In genomic region chr2:69436937-69437750, GRCh38 we compare ENCODE assay signal across 8 cellular contexts. TPM values are rescaled to one million over a fixed set of nuclear protein-coding genes. Genes with fewer than 3 reads are reported as not detected.
DNase-seq lines count a peak whose midpoint lies in the region; ATAC-seq and TF ChIP-seq lines count a peak whose summit lies in the region.

Gene NFU1 (minus strand): TSS chr2:69437435. CDS start chr2:69437422, 13 bp downstream.

- ATAC-seq in activated T-helper 17 cell treated with anti-CD3 and anti-CD28 coated beads, Interleukin-2, amount 50 U/mL, for 72 hours (replicated peaks): peak; percentile 93
- ATAC-seq in natural killer cell: peak; percentile 89 to 94 (median 89)

- H3K4me2 ChIP-seq in fibroblast of lung (ENCODE audit: extremely low read depth, insufficient read depth, low read length): peak within 1 kb of the TSS; percentile 88

- peak within 1 kb of the TSS; percentile 91 for H3K27ac Mint-ChIP-seq in activated T-helper 17 cell treated with anti-CD3 and anti-CD28 coated beads, Interleukin-2, amount 50 U/mL, for 72 hours
- H3K27ac Mint-ChIP-seq in natural killer cell: peak within 1 kb of the TSS; percentile 96 to 98

- no peaks in the 10 kb centered on the region for H3K36me3 ChIP-seq in fibroblast of lung (ENCODE audit: control insufficient read depth, insufficient read depth, low read length)

- H3K4me3 ChIP-seq in LNCaP clone FGC (ENCODE audit: low read depth, low read length): peak within 1 kb of the TSS; percentile 49
- H3K4me3 ChIP-seq in fibroblast of lung (replicated peaks in 1 of 4; ENCODE audit: control extremely low read depth in 1 of 4, insufficient read depth in 1 of 4, low read depth in 3 of 4, low read length in 4 of 4): peak within 1 kb of the TSS; percentile 61 to 98 (median 82)

- H3K9me3 Mint-ChIP-seq in activated T-helper 17 cell treated with anti-CD3 and anti-CD28 coated beads, Interleukin-2, amount 50 U/mL, for 72 hours: peaks cover 6% of the 10 kb centered on the region
- H3K9me3 Mint-ChIP-seq in natural killer cell: no peaks in the 10 kb centered on the region

- CTCF ChIA-PET in RWPE1 (lab: Yijun Ruan, JAX): interaction anchor here (0.5 to 1.0 kb wide), 8 partner anchors 14 to 1165 kb away, joined by 3 to 5 read pairs (median 3); no protein-coding TSS in a partner anchor

- intact Hi-C loops in natural killer cell (cut with micrococcal nuclease): loop anchor here (1.0 to 10.0 kb wide), 3 partner anchors 50 to 388 kb away; partner anchors contain the start of genes GFPT1 and GMCL1

- no peaks in the 10 kb centered on the region for H3K9me3 ChIP-seq in fibroblast of lung (ENCODE audit: control insufficient read depth, insufficient read depth, low read depth, low read length)

- H3K27me3 Mint-ChIP-seq in activated T-helper 17 cell treated with anti-CD3 and anti-CD28 coated beads, Interleukin-2, amount 50 U/mL, for 72 hours: no peaks in the 10 kb centered on the region
- no peaks in the 10 kb centered on the region for H3K27me3 Mint-ChIP-seq in natural killer cell (ENCODE audit: low read depth in 2 of 2)

- H3K4me1 ChIP-seq in fibroblast of lung (ENCODE audit: control insufficient read depth, extremely low read depth, insufficient read depth, low read length): peaks cover 10% of the 10 kb centered on the region

- peak within 1 kb of the TSS; percentile 81 for H3K4me3 Mint-ChIP-seq in activated T-helper 17 cell treated with anti-CD3 and anti-CD28 coated beads, Interleukin-2, amount 50 U/mL, for 72 hours
- peak within 1 kb of the TSS; percentile 94 for H3K4me3 Mint-ChIP-seq in natural killer cell

- H3K27me3 ChIP-seq in fibroblast of lung (ENCODE audit: control insufficient read depth, insufficient read depth, low read length): no peaks in the 10 kb centered on the region

- peak within 1 kb of the TSS; percentile 98 for H3K9ac ChIP-seq in fibroblast of lung (ENCODE audit: insufficient read depth, low read length)

- H3K27ac ChIP-seq in RWPE1: peak within 1 kb of the TSS; percentile 94
- H3K27ac ChIP-seq in fibroblast of lung (ENCODE audit: insufficient read depth, low read length): peak within 1 kb of the TSS; percentile 97

- POLR2A ChIA-PET in RWPE1 (lab: Yijun Ruan, JAX; ENCODE audit: low non-redundant PET): no interaction called here

- peaks cover 25% of the 10 kb centered on the region for H3K79me2 ChIP-seq in fibroblast of lung (ENCODE audit: control insufficient read depth, insufficient read depth, low read length)

- H3K4me1 Mint-ChIP-seq in activated T-helper 17 cell treated with anti-CD3 and anti-CD28 coated beads, Interleukin-2, amount 50 U/mL, for 72 hours: peaks cover 18% of the 10 kb centered on the region
- H3K4me1 Mint-ChIP-seq in natural killer cell: peaks cover 29 to 36% of the 10 kb centered on the region in 2 donors

- DNase-seq in ELF-1 (ENCODE audit: low read depth, low spot score) (peak; percentile 98), GOT3 (lab: John Stamatoyannopoulos, UW) (peak; percentile 80), LNCaP clone FGC (ENCODE audit: low read depth) (no peak), RWPE1 (ENCODE audit: low spot score) (peak; percentile 92), fibroblast of lung (ENCODE audit: low read depth in 2 of 2) (peak; percentile 96 to 97), natural killer cell (peak; percentile 89)
- DNase-seq in stimulated activated naive CD4-positive, alpha-beta T cell treated with Interleukin-2 at 50 U/mL for 16 hours (lab: John Stamatoyannopoulos, UW): peak; percentile 88

- TF ChIP-seq CTCF in LNCaP clone FGC (IDR thresholded peaks at IDR 0.05; ENCODE audit: control insufficient read depth, extremely low read depth, insufficient read depth) (peak; percentile 20), RWPE1 (conservative IDR thresholded peaks at IDR 0.05; ENCODE audit: low read depth) (peak; percentile 39; the same call in 1 of the 2 replicates), fibroblast of lung (conservative IDR thresholded peaks at IDR 0.05 in 1 of 2, IDR thresholded peaks at IDR 0.05 in 1 of 2; ENCODE audit: low read depth in 1 of 2, low read length in 2 of 2) (peak; percentile 48 to 68), natural killer cell (IDR thresholded peaks at IDR 0.05) (peak; percentile 28)

- H4K20me1 ChIP-seq in fibroblast of lung (ENCODE audit: control insufficient read depth, extremely low read depth, insufficient read depth, low read length): no peaks in the 10 kb centered on the region

- H2AFZ ChIP-seq in fibroblast of lung (ENCODE audit: low read length): peak within 1 kb of the TSS; percentile 98

- no peaks in the 10 kb centered on the region for H3K36me3 Mint-ChIP-seq in activated T-helper 17 cell treated with anti-CD3 and anti-CD28 coated beads, Interleukin-2, amount 50 U/mL, for 72 hours (ENCODE audit: low read depth)
- H3K36me3 Mint-ChIP-seq in natural killer cell: no peaks in the 10 kb centered on the region

RNA-seq across cellular contexts. Expression of gene NFU1, which starts in this region (rescaled TPM):
- 10 to 100 TPM; 15.4 to 32.3 TPM for total RNA-seq in activated T-helper 17 cell treated with anti-CD3 and anti-CD28 coated beads, Interleukin-2, amount 50 U/mL, for 72 hours
- 50.1 and 57.3 TPM in 2 replicates for total RNA-seq in fibroblast of lung
- 59.1 and 62.9 TPM in 2 replicates for polyA plus RNA-seq in fibroblast of lung
- polyA plus RNA-seq in fibroblast of lung (2012): 59.9 and 67.0 TPM in 2 replicates
- 1.3 and 5.1 TPM in 2 replicates for polyA minus RNA-seq in fibroblast of lung (ENCODE audit: low replicate concordance)
- total RNA-seq in natural killer cell: 10 to 100 TPM; 21.4 to 25.0 (median 23.6) TPM
